In genomic region chr7:28037220-28038010, GRCh38 we compare ENCODE assay signal across 8 cellular contexts.
DNase-seq lines count a peak whose midpoint lies in the region; ATAC-seq, FAIRE-seq and TF ChIP-seq lines count a peak whose summit lies in the region.

No MANE protein-coding gene starts in this region.

- TF ChIP-seq EP300 in A549 (IDR thresholded peaks at IDR 0.05) = peak; percentile 57 to 82; a peak in 2 of 5 replicates

- H3K36me3 ChIP-seq in smooth muscle cell (ENCODE audit: low read depth) (no peaks in the 10 kb centered on the region), HAP-1 (replicated peaks) (no peaks in the 10 kb centered on the region)

- peaks cover 24% of the 10 kb centered on the region for H3K79me2 ChIP-seq in smooth muscle cell (ENCODE audit: low read depth)

- TF ChIP-seq CTCF in A549 (IDR thresholded peaks at IDR 0.05) (no peak), fibroblast of the aortic adventitia (IDR thresholded peaks at IDR 0.05; ENCODE audit: insufficient read depth, low read length) (no peak), smooth muscle cell (IDR thresholded peaks at IDR 0.05; ENCODE audit: borderline replicate concordance, insufficient read depth, poor library complexity, severe bottlenecking) (no peak), D721Med (IDR thresholded peaks at IDR 0.05; ENCODE audit: insufficient read depth, missing control alignments) (no peak)

- WGBS in A549 (ENCODE audit: missing lambda C conversion rate) = 5% methylated on average over 6 of the region's 6 CpGs
- 22% methylated on average over 6 of the region's 6 CpGs for WGBS in smooth muscle cell (ENCODE audit: low lambda C conversion rate)

- POLR2A ChIA-PET in A549 (lab: Yijun Ruan, JAX) = interaction anchor here (1.8 kb wide), 1 partner anchor 17 kb away, joined by 5 read pairs; no protein-coding TSS in a partner anchor

- H3K4me3 ChIP-seq in A549 (peak overlapping the region; percentile 21; the same call in 2 of the 3 replicates), fibroblast of the aortic adventitia (ENCODE audit: low read depth, low read length) (no peak overlapping the region), smooth muscle cell (no peak overlapping the region), HAP-1 (no peak overlapping the region)

- CTCF ChIA-PET in A549 (lab: Yijun Ruan, JAX) = interaction anchor here (0.8 to 2.3 kb wide), 5 partner anchors 19 to 60 kb away, joined by 3 to 20 read pairs (median 4); no protein-coding TSS in a partner anchor

- H2AFZ ChIP-seq in smooth muscle cell (ENCODE audit: low read depth) = no peak overlapping the region

- H3K9ac ChIP-seq in smooth muscle cell (ENCODE audit: low read depth) = peak overlapping the region; percentile 44

- peak overlapping the region; percentile 90 to 92 for H3K27ac ChIP-seq in A549
- H3K27ac ChIP-seq in smooth muscle cell (ENCODE audit: low read depth) = peak overlapping the region; percentile 89

- no peaks in the 10 kb centered on the region for H3K27me3 ChIP-seq in smooth muscle cell (ENCODE audit: low read depth)
- no peaks in the 10 kb centered on the region for H3K27me3 ChIP-seq in HAP-1 (ENCODE audit: low read depth)

- H3K9me3 ChIP-seq in A549 (no peaks in the 10 kb centered on the region), smooth muscle cell (replicated peaks; ENCODE audit: low read depth) (no peaks in the 10 kb centered on the region), HAP-1 (no peaks in the 10 kb centered on the region)

- H3K4me1 ChIP-seq in A549 (peaks cover 93% of the 10 kb centered on the region), smooth muscle cell (ENCODE audit: low read depth) (peaks cover 38% of the 10 kb centered on the region), HAP-1 (peaks cover 24% of the 10 kb centered on the region)

- 0 out of 5 replicates have a peak, but pooled peaks of 1 of the 2 experiments have one; percentile 22 for TF ChIP-seq RAD21 in A549 (conservative IDR thresholded peaks at IDR 0.05 in 1 of 2, IDR thresholded peaks at IDR 0.05 in 1 of 2)

- TF ChIP-seq POLR2A in A549 (IDR thresholded peaks at IDR 0.05; ENCODE audit: low read length) = no peak

- H4K20me1 ChIP-seq in smooth muscle cell (ENCODE audit: low read depth) = no peaks in the 10 kb centered on the region

- in situ Hi-C loops in HAP-1 (cut with MboI; ENCODE audit: low sequenced_read_pairs) = no loop called here

- H3F3A ChIP-seq in smooth muscle cell (ENCODE audit: low read depth) = peaks cover 20% of the 10 kb centered on the region

- peak; percentile 98 for FAIRE-seq in A549 (lab: Jason Lieb, UNC)
- no peak for FAIRE-seq in D721Med (lab: Jason Lieb, UNC)

- DNase-seq in A549 (ENCODE audit: low read depth in 1 of 2, low spot score in 1 of 2) = peak; percentile 67 to 95
- DNase-seq in SW480 (ENCODE audit: low spot score) = peak; percentile 96
- peak; percentile 96 for DNase-seq in fibroblast of the aortic adventitia (ENCODE audit: low read depth)
- no peak for DNase-seq in smooth muscle cell (lab: John Stamatoyannopoulos, UW; ENCODE audit: unreplicated experiment)
- no peak for DNase-seq in HAP-1 (ENCODE audit: low spot score in 2 of 2)
- no peak for DNase-seq in D721Med (ENCODE audit: insufficient read length, low spot score)

- peak overlapping the region; percentile 75 for H3K4me2 ChIP-seq in A549
- peak overlapping the region; percentile 73 for H3K4me2 ChIP-seq in smooth muscle cell

- ATAC-seq in A549 (peak; percentile 79 to 85), GM18861 (IDR thresholded peaks at IDR 0.05; ENCODE audit: unreplicated experiment) (peak; percentile 94), HG03060 (IDR thresholded peaks at IDR 0.05; ENCODE audit: low read depth, unreplicated experiment) (peak; percentile 95)

TF ChIP-seq in A549, 52 proteins besides CTCF, POLR2A, EP300 and RAD21:
- TF ChIP-seq FOXS1 (CRISPR knock-in tag; IDR thresholded peaks at IDR 0.05) (no peak), HEYL (CRISPR knock-in tag; IDR thresholded peaks at IDR 0.05) (no peak), CEBPB (IDR thresholded peaks at IDR 0.05) (peak in 1 of 2 experiments; percentile 70; a peak in 1 of 4 replicates), FOSL2 (IDR thresholded peaks at IDR 0.05) (peak; percentile 99), FOSL2 (CRISPR knock-in tag; IDR thresholded peaks at IDR 0.05) (peak; percentile 100), PHF8 (IDR thresholded peaks at IDR 0.05; ENCODE audit: borderline replicate concordance, low read depth) (no peak), EHF (CRISPR knock-in tag; IDR thresholded peaks at IDR 0.05) (0 out of 2 replicates have a peak, but pooled peaks have one; percentile 34), KDM5A (IDR thresholded peaks at IDR 0.05) (no peak), HMGXB4 (CRISPR knock-in tag; IDR thresholded peaks at IDR 0.05; ENCODE audit: borderline replicate concordance) (no peak), RNF2 (IDR thresholded peaks at IDR 0.05; ENCODE audit: borderline replicate concordance, low read depth) (no peak), HOXA7 (CRISPR knock-in tag; IDR thresholded peaks at IDR 0.05) (0 out of 2 replicates have a peak, but pooled peaks have one; percentile 41), NR3C1 (IDR thresholded peaks at IDR 0.05) (no peak), PBX3 (IDR thresholded peaks at IDR 0.05) (peak; percentile 51; the same call in 1 of the 2 replicates), MAFK (IDR thresholded peaks at IDR 0.05; ENCODE audit: partially characterized antibody) (peak; percentile 97), ZNF302 (CRISPR knock-in tag; IDR thresholded peaks at IDR 0.05) (no peak), POLR2AphosphoS2 (conservative IDR thresholded peaks at IDR 0.05; ENCODE audit: low read length) (no peak), MAX (IDR thresholded peaks at IDR 0.05) (peak; percentile 75), HOXB13 (CRISPR knock-in tag; IDR thresholded peaks at IDR 0.05; ENCODE audit: low read depth) (no peak), HDAC2 (IDR thresholded peaks at IDR 0.05) (no peak), FOSB (CRISPR knock-in tag; IDR thresholded peaks at IDR 0.05) (peak; percentile 56; the same call in 1 of the 2 replicates), EHMT2 (IDR thresholded peaks at IDR 0.05; ENCODE audit: low read depth) (no peak), NFE2L2 (conservative IDR thresholded peaks at IDR 0.05; ENCODE audit: low read length) (peak; percentile 91), JUN (IDR thresholded peaks at IDR 0.05) (peak; percentile 79 to 90; a peak in 4 of 5 replicates), MYC (IDR thresholded peaks at IDR 0.05; ENCODE audit: borderline replicate concordance, low read length) (no peak), GATA3 (IDR thresholded peaks at IDR 0.05; ENCODE audit: borderline replicate concordance) (peak; percentile 91), BCL3 (IDR thresholded peaks at IDR 0.05) (peak; percentile 74; the same call in 2 of the 3 replicates), JUNB (IDR thresholded peaks at IDR 0.05) (peak; percentile 98), HOXB5 (CRISPR knock-in tag; IDR thresholded peaks at IDR 0.05) (0 out of 2 replicates have a peak, but pooled peaks have one; percentile 18), CBX8 (IDR thresholded peaks at IDR 0.05) (no peak), NPAS2 (CRISPR knock-in tag; IDR thresholded peaks at IDR 0.05; ENCODE audit: borderline replicate concordance) (no peak), USF2 (IDR thresholded peaks at IDR 0.05) (no peak)

Comparison
In these comparisons a context has a peak if more than half of its experiments do, and no peak if none do; other contexts are left out.
1. DNase-seq: peak in A549 (2 of 2), SW480 (single experiment) and fibroblast of the aortic adventitia (single experiment); none in smooth muscle cell (single experiment), HAP-1 (0 of 2) and D721Med (single experiment).
2. Peak in every context shown above with its lines, with median percentiles within 50 percentile points of each other: ATAC-seq.